In the genomic region with DNA sequence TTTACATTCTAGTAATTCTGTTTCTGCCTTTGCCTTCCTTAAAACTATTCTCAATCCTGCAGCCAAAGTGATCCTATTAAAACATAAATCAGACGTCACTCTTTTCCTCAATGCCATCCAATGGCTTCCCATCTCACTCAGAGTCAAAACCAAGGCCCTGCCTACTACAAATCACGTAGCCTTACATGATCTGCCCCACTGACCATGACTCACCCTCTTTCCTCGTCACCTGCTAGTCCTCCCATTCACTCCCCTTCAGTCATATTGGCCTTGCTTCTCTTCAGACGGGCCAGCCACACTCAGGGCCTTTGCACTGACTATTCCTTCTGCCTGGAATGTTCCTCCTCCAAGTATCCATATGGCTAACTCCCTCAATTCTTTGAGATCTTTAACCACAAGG, we compare ENCODE assay signal across 10 cellular contexts. TPM values are rescaled to one million over a fixed set of nuclear protein-coding genes. Genes with fewer than 3 reads are reported as not detected.
DNase-seq lines count a peak whose midpoint lies in the region; ATAC-seq and TF ChIP-seq lines count a peak whose summit lies in the region.
"Had no signal": no experiment of that assay in that cellular context is flagged by ENCODE, and none has a peak within 500 bp of the region (broad histone marks: within the 10 kb centered on the region; RNA-seq: fewer than 3 reads in every experiment).

No MANE protein-coding gene starts in this region.

- no peak overlapping the region for H3K4me3 ChIP-seq in right atrium auricular region
- H3K4me3 ChIP-seq: cardiac muscle cell had no signal

- H3K36me3 ChIP-seq in right atrium auricular region: no peaks in the 10 kb centered on the region
- H3K36me3 ChIP-seq: cardiac muscle cell had no signal

- no peaks in the 10 kb centered on the region for H3K27me3 ChIP-seq in right atrium auricular region
- H3K27me3 ChIP-seq: cardiac muscle cell had no signal

- peak; percentile 29 for TF ChIP-seq POLR2A in GM10847 (IDR thresholded peaks at IDR 0.05; ENCODE audit: extremely low read depth, insufficient read length)

- ATAC-seq in GM21367 (IDR thresholded peaks at IDR 0.05; ENCODE audit: unreplicated experiment) (peak; percentile 47), HG03521 (IDR thresholded peaks at IDR 0.05; ENCODE audit: unreplicated experiment) (peak; percentile 56), esophagus mucosa (peak; percentile 83)

- no peaks in the 10 kb centered on the region for H3K4me1 ChIP-seq in right atrium auricular region
- H3K4me1 ChIP-seq: parathyroid adenoma had no signal

- no peak overlapping the region for H3K27ac ChIP-seq in right atrium auricular region
- H3K27ac ChIP-seq: cardiac muscle cell, parathyroid adenoma had no signal

- no peaks in the 10 kb centered on the region for H3K9me3 ChIP-seq in right atrium auricular region

- no peak for TF ChIP-seq CTCF in right atrium auricular region (IDR thresholded peaks at IDR 0.05)

- intact Hi-C loops in posterior cingulate gyrus (cut with DNase I): loop anchor here (2.0 kb wide), 1 partner anchor 25 kb away; no protein-coding TSS in a partner anchor

- DNase-seq in NCI-H2081 (lab: John Stamatoyannopoulos, UW) (no peak), NK-92 (lab: John Stamatoyannopoulos, UW; ENCODE audit: unreplicated experiment) (no peak), right atrium auricular region (ENCODE audit: low spot score) (no peak), posterior cingulate gyrus (no peak)

RNA-seq across cellular contexts. Expression of a gene that starts 39.0 kb away (rescaled TPM):
- total RNA-seq in esophagus mucosa (27.5 TPM), right atrium auricular region (10 to 100 TPM; 29.4 to 40.5 TPM)

RNA-seq across cellular contexts. Expression of a gene that starts 43.6 kb away (rescaled TPM):
- total RNA-seq in esophagus mucosa (7.9 TPM), right atrium auricular region (10 to 100 TPM in 1 of 2 donors, 1 to 10 TPM in 1; 7.4 to 13.1 TPM)
